In the genomic region with DNA sequence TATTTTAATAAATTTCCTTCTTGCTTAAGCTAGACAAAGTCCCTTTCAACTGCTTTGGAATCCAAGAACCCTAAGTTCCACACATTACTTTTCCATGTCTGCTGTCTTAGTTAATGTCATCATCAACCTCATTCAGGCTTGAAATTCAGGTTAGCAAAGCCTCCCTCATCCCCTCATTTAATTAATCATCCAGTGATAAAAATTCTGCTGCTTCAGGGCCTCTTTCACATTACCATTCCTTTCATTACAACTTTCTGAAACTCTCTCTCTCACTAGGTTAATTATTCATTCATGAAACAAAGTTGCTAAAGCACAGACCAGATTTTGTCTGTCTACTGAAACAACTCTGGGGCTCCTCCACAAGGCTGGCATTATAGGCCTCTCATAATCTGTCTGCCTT, we compare ENCODE assay signal across 27 cellular contexts. TPM values are rescaled to one million over a fixed set of nuclear protein-coding genes. Genes with fewer than 3 reads are reported as not detected.
A peak's percentile ranks its signal among the peaks of the same experiment; 100 is the strongest.
DNase-seq lines count a peak whose midpoint lies in the region; ATAC-seq and TF ChIP-seq lines count a peak whose summit lies in the region.
"Had no signal": no experiment of that assay in that cellular context is flagged by ENCODE, and none has a peak within 500 bp of the region (broad histone marks: within the 10 kb centered on the region; RNA-seq: fewer than 3 reads in every experiment).

No MANE protein-coding gene starts in this region.

- peak overlapping the region; percentile 1 for H3K27ac Mint-ChIP-seq in activated T-cell treated with anti-CD3 and anti-CD28 coated beads, Interleukin-2, amount 50 U/mL, for 72 hours
- H3K27ac Mint-ChIP-seq in T-cell: peak overlapping the region; percentile 2 to 29
- peak overlapping the region; percentile 72 to 93 (median 83) for H3K27ac Mint-ChIP-seq in nephron

- no peak for DNase-seq in activated T-cell treated with anti-CD3 and anti-CD28 coated beads, Interleukin-2, amount 50 U/mL, for 72 hours
- no peak for DNase-seq in activated T-cell treated with anti-CD3 and anti-CD28 coated beads, Interleukin-2, amount 50 U/mL, for 4 hours
- DNase-seq in T-cell (no peak), epidermal melanocyte (ENCODE audit: insufficient read length, low spot score) (peak; percentile 31), GM20000 (ENCODE audit: low spot score) (no peak)
- no peak for DNase-seq in activated CD4-positive, alpha-beta T cell treated with anti-CD3 and anti-CD28 coated beads, Interleukin-2, amount 50 U/mL, for 48 hours
- DNase-seq: activated gamma-delta T cell treated with Interleukin-2 at 50 U/mL for 16 hours; AML-193; aorta; CD4-positive, alpha-beta memory T cell; effector CD8-positive, alpha-beta T cell; erythroblast; glutamatergic neuron; left ventricle myocardium superior; MG63; NCI-H1105 treated with DMSO at 0.1 percent for 48 hours; NCI-H187 treated with DMSO at 0.1 percent for 48 hours; NCI-H2171; NCI-H510A; posterior cingulate gyrus; stimulated activated CD4-positive, alpha-beta T cell treated with anti-CD3 and anti-CD28 coated beads, Interleukin-12 subunit alpha, Interleukin-12 subunit beta, amount 100 ng/mL, for 4 hours; stimulated activated CD4-positive, alpha-beta T cell treated with anti-CD3 and anti-CD28 coated beads, Interleukin-2, amount 100 ng/mL, for 48 hours; tibial artery had no signal

- no peaks in the 10 kb centered on the region for H3K27me3 Mint-ChIP-seq in activated T-cell treated with anti-CD3 and anti-CD28 coated beads, Interleukin-2, amount 50 U/mL, for 72 hours (ENCODE audit: low read depth)
- no peaks in the 10 kb centered on the region for H3K27me3 Mint-ChIP-seq in activated T-cell treated with anti-CD3 and anti-CD28 coated beads, Interleukin-2, amount 50 U/mL, for 4 hours (ENCODE audit: low read depth)
- no peaks in the 10 kb centered on the region for H3K27me3 Mint-ChIP-seq in T-cell
- no peaks in the 10 kb centered on the region for H3K27me3 Mint-ChIP-seq in nephron (ENCODE audit: low read depth)
- H3K27me3 Mint-ChIP-seq: CD4-positive, alpha-beta memory T cell had no signal

- no peaks in the 10 kb centered on the region for H3K9me3 Mint-ChIP-seq in activated T-cell treated with anti-CD3 and anti-CD28 coated beads, Interleukin-2, amount 50 U/mL, for 72 hours
- no peaks in the 10 kb centered on the region for H3K9me3 Mint-ChIP-seq in activated T-cell treated with anti-CD3 and anti-CD28 coated beads, Interleukin-2, amount 50 U/mL, for 4 hours
- H3K9me3 Mint-ChIP-seq in T-cell: no peaks in the 10 kb centered on the region
- no peaks in the 10 kb centered on the region for H3K9me3 Mint-ChIP-seq in nephron
- H3K9me3 Mint-ChIP-seq: CD4-positive, alpha-beta memory T cell had no signal

- POLR2A ChIA-PET in T-cell (lab: Charles Lee): no interaction called here

- H3K4me3 Mint-ChIP-seq in activated T-cell treated with anti-CD3 and anti-CD28 coated beads, Interleukin-2, amount 50 U/mL, for 72 hours: no peak overlapping the region
- no peak overlapping the region for H3K4me3 Mint-ChIP-seq in activated T-cell treated with anti-CD3 and anti-CD28 coated beads, Interleukin-2, amount 50 U/mL, for 4 hours
- H3K4me3 Mint-ChIP-seq in T-cell (no peak overlapping the region), nephron (peak overlapping the region in 1 of 3 experiments; percentile 0)
- H3K4me3 Mint-ChIP-seq: CD4-positive, alpha-beta memory T cell had no signal

- ATAC-seq in activated T-cell treated with anti-CD3 and anti-CD28 coated beads, Interleukin-2, amount 50 U/mL, for 72 hours (replicated peaks in 1 of 2): no peak
- ATAC-seq in activated T-cell treated with anti-CD3 and anti-CD28 coated beads, Interleukin-2, amount 50 U/mL, for 4 hours: no peak
- ATAC-seq in T-cell (replicated peaks in 1 of 4) (no peak), GM21390 (IDR thresholded peaks at IDR 0.05; ENCODE audit: unreplicated experiment) (no peak)
- ATAC-seq: A549, left ventricle myocardium superior, sciatic nerve had no signal

- TF ChIP-seq CTCF in nephron (IDR thresholded peaks at IDR 0.05; ENCODE audit: unreplicated experiment in 3 of 3) (no peak), GM20000 (IDR thresholded peaks at IDR 0.05; ENCODE audit: extremely low read depth, missing control alignments) (no peak)

- CTCF ChIA-PET in T-cell (lab: Charles Lee): interaction anchor here in 1 of 2 donors (1.0 to 1.1 kb wide), 2 partner anchors 12 to 17 kb away, joined by 3 read pairs; a partner anchor contains a TSS

- peaks cover 4 to 28% of the 10 kb centered on the region in 2 donors for H3K36me3 Mint-ChIP-seq in activated T-cell treated with anti-CD3 and anti-CD28 coated beads, Interleukin-2, amount 50 U/mL, for 72 hours (ENCODE audit: insufficient read depth in 2 of 2)
- H3K36me3 Mint-ChIP-seq in activated T-cell treated with anti-CD3 and anti-CD28 coated beads, Interleukin-2, amount 50 U/mL, for 4 hours (ENCODE audit: insufficient read depth): peaks cover 49% of the 10 kb centered on the region
- H3K36me3 Mint-ChIP-seq in T-cell (peaks cover 53% of the 10 kb centered on the region), nephron (ENCODE audit: low read depth) (peaks cover 71% of the 10 kb centered on the region)

- peaks cover 18% of the 10 kb centered on the region for H3K4me1 Mint-ChIP-seq in activated T-cell treated with anti-CD3 and anti-CD28 coated beads, Interleukin-2, amount 50 U/mL, for 72 hours (ENCODE audit: low read depth)
- peaks cover 25% of the 10 kb centered on the region for H3K4me1 Mint-ChIP-seq in activated T-cell treated with anti-CD3 and anti-CD28 coated beads, Interleukin-2, amount 50 U/mL, for 4 hours (ENCODE audit: low read depth)
- H3K4me1 Mint-ChIP-seq in T-cell (peaks cover 6 to 18% (median 14%) of the 10 kb centered on the region in 3 donors), nephron (no peaks in the 10 kb centered on the region)

RNA-seq across cellular contexts. Expression of a gene that starts 9.4 kb away (rescaled TPM):
- 10 to 100 TPM; 65.7 to 71.3 TPM for total RNA-seq in activated T-cell treated with anti-CD3 and anti-CD28 coated beads, Interleukin-2, amount 50 U/mL, for 72 hours
- total RNA-seq in activated T-cell treated with anti-CD3 and anti-CD28 coated beads, Interleukin-2, amount 50 U/mL, for 4 hours: 10 to 100 TPM; 79.2 to 86.8 (median 80.1) TPM
- 10 to 100 TPM; 41.6 to 66.9 (median 54.7) TPM for total RNA-seq in T-cell

RNA-seq across cellular contexts. Expression of a gene that starts 11.7 kb away (rescaled TPM):
- total RNA-seq in activated T-cell treated with anti-CD3 and anti-CD28 coated beads, Interleukin-2, amount 50 U/mL, for 72 hours: 10 to 100 TPM; 47.4 to 49.9 TPM
- 10 to 100 TPM; 37.9 to 43.3 (median 42.5) TPM for total RNA-seq in activated T-cell treated with anti-CD3 and anti-CD28 coated beads, Interleukin-2, amount 50 U/mL, for 4 hours
- 10 to 100 TPM; 26.1 to 44.2 (median 40.0) TPM for total RNA-seq in T-cell

RNA-seq across cellular contexts. Expression of a gene that starts 17.9 kb away (rescaled TPM):
- not detected for total RNA-seq in activated T-cell treated with anti-CD3 and anti-CD28 coated beads, Interleukin-2, amount 50 U/mL, for 72 hours
- total RNA-seq in activated T-cell treated with anti-CD3 and anti-CD28 coated beads, Interleukin-2, amount 50 U/mL, for 4 hours: under 1 TPM in 1 of 3 donors, not detected in 2; 0.15 TPM
- total RNA-seq in T-cell: not detected
- total RNA-seq: aorta; CD4-positive, alpha-beta memory T cell; left ventricle myocardium superior; sciatic nerve had no signal

Comparison
In these comparisons a context has a peak if more than half of its experiments do, and no peak if none do; other contexts are left out.
1. H3K27ac Mint-ChIP-seq: peak in every context shown above with its lines; median percentile 83 in nephron; 16 in T-cell; 1 in activated T-cell treated with anti-CD3 and anti-CD28 coated beads, Interleukin-2, amount 50 U/mL, for 72 hours.